Comparison of ENCODE assay signal across 8 cellular contexts in the genomic region with DNA sequence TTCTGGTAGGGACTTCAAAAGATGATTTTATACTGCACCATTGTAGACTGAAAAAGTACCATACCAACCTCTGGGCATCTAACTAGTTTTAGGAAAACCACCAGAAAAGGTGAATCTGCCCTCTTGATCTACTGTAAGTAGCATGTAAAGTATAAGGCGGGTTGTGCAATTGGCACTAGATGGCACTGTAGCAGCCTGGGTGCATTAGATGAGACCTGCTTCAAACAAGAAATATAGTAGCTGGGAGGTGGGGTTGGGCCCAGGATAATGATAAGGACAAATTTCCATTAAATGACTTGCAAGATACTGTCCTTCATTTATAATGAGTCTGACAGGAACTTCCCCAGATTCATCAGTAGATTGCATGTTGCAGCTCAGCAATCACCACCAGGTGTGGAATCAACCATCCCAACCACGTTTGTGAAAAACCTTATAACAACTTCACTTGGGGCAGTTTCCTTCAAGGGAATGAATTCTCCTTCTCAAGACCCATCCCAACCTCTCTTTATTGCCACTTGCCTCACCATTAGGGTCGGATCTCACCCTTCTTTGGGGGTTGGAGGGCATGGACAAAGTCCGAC. TPM values are rescaled to one million over a fixed set of nuclear protein-coding genes. Genes with fewer than 3 reads are reported as not detected.
DNase-seq lines count a peak whose midpoint lies in the region; ATAC-seq and TF ChIP-seq lines count a peak whose summit lies in the region.

No MANE protein-coding gene starts in this region.

- H4K91ac ChIP-seq in H9 (ENCODE audit: insufficient read length, low read depth, low read length), result no peak overlapping the region

- no peaks in the 10 kb centered on the region for H4K20me1 ChIP-seq in H9 (ENCODE audit: control insufficient read depth, insufficient read depth, insufficient read length)

- no peaks in the 10 kb centered on the region for H3K27me3 Mint-ChIP-seq in H9 (ENCODE audit: low read depth)

- H3K9me3 Mint-ChIP-seq in H9, result peaks cover 3 to 8% of the 10 kb centered on the region in 2 experiments; a peak in 4 of 5 replicates

- ATAC-seq in SK-N-SH treated with all-trans-retinoic acid at 6 μM for 48 hours, result peak; percentile 87

- H3K79me2 ChIP-seq in H9 (ENCODE audit: insufficient read depth, low read length), result no peaks in the 10 kb centered on the region

- TF ChIP-seq CTCF in H9 (conservative IDR thresholded peaks at IDR 0.05) (peak; percentile 64), testis (IDR thresholded peaks at IDR 0.05) (peak; percentile 25 to 39 (median 36)), uterus (IDR thresholded peaks at IDR 0.05) (peak in 1 of 4 experiments; percentile 3)

- no peak overlapping the region for H3K18ac ChIP-seq in H9 (ENCODE audit: insufficient read length, low read depth, low read length)

- H3K36me3 ChIP-seq in testis (ENCODE audit: low read depth, missing control alignments) (no peaks in the 10 kb centered on the region), uterus (no peaks in the 10 kb centered on the region)

- H2BK15ac ChIP-seq in H9 (ENCODE audit: low read depth, low read length), result no peak overlapping the region

- no peaks in the 10 kb centered on the region for H3K23me2 ChIP-seq in H9 (ENCODE audit: insufficient read length, low read depth, low read length, poor library complexity, severe bottlenecking)

- H3T11ph ChIP-seq in H9 (ENCODE audit: low read length), result no peak overlapping the region

- no peak overlapping the region for H4K5ac ChIP-seq in H9 (ENCODE audit: insufficient read length, low read depth, low read length)

- H3K4me1 ChIP-seq in H9 (ENCODE audit: insufficient read depth, low read length), result no peaks in the 10 kb centered on the region
- H3K4me1 ChIP-seq in testis, result no peaks in the 10 kb centered on the region
- H3K4me1 ChIP-seq in uterus, result no peaks in the 10 kb centered on the region

- H3K4me3 ChIP-seq in testis (no peak overlapping the region), uterus (no peak overlapping the region)

- no peak overlapping the region for H2BK5ac ChIP-seq in H9 (ENCODE audit: insufficient read length, low read length)

- H2BK20ac ChIP-seq in H9 (ENCODE audit: low read depth, low read length, poor library complexity, severe bottlenecking), result no peak overlapping the region

- DNase-seq in CD1c-positive myeloid dendritic cell (ENCODE audit: extremely low spot score) (peak; percentile 54), H9 (no peak), fibroblast of gingiva (ENCODE audit: low read depth) (peak; percentile 35), testis (peak; percentile 68), uterus (no peak), NCI-H128 (lab: John Stamatoyannopoulos, UW; ENCODE audit: unreplicated experiment) (no peak), GM19240 (ENCODE audit: insufficient read length, low spot score) (no peak)

- TF ChIP-seq POLR2A in testis (IDR thresholded peaks at IDR 0.05), result no peak
- no peak for TF ChIP-seq POLR2A in uterus (IDR thresholded peaks at IDR 0.05)

- H3K9ac ChIP-seq in H9 (ENCODE audit: extremely low read depth, insufficient read length, low read length), result no peak overlapping the region

- H3K4ac ChIP-seq in H9 (ENCODE audit: low read depth, low read length), result no peak overlapping the region

- H3K27me3 ChIP-seq in H9 (ENCODE audit: insufficient read depth, low read length) (no peaks in the 10 kb centered on the region), testis (no peaks in the 10 kb centered on the region), uterus (no peaks in the 10 kb centered on the region)

- WGBS in H9 (ENCODE audit: extremely low coverage, insufficient read length, low lambda C conversion rate), result no CpG with 5 or more reads among the region's 4 CpGs
- WGBS in testis, 2 donors, result 77 to 90% methylated on average over 4 of the region's 4 CpGs

- H4K8ac ChIP-seq in H9 (replicated peaks; ENCODE audit: insufficient read length, low read depth, low read length), result no peak overlapping the region

- H3K4me1 Mint-ChIP-seq in H9, result peaks cover 2 to 8% of the 10 kb centered on the region in 2 experiments; a peak in 3 of 4 replicates

- no peak overlapping the region for H3K23ac ChIP-seq in H9 (ENCODE audit: insufficient read length, low read depth, low read length)

- intact Hi-C loops in testis (cut with DNase I; ENCODE audit: low total_unique reads), result no loop called here
- intact Hi-C loops in uterus (cut with DNase I; ENCODE audit: low total_unique reads), result no loop called here

- H2BK120ac ChIP-seq in H9 (ENCODE audit: low read depth, low read length, poor library complexity, severe bottlenecking), result no peak overlapping the region

- H3K4me3 Mint-ChIP-seq in H9, result no peak overlapping the region

- H3K27ac ChIP-seq in H9 (ENCODE audit: insufficient read length, low read depth, low read length), result no peak overlapping the region
- no peak overlapping the region for H3K27ac ChIP-seq in testis
- no peak overlapping the region for H3K27ac ChIP-seq in uterus

- H2AFZ ChIP-seq in H9 (ENCODE audit: low read length), result no peak overlapping the region

- no peak overlapping the region for H3K56ac ChIP-seq in H9 (ENCODE audit: insufficient read length, low read depth, low read length)

- H2AK5ac ChIP-seq in H9 (ENCODE audit: insufficient read length, low read length), result no peak overlapping the region

- H3K36me3 Mint-ChIP-seq in H9 (ENCODE audit: insufficient read depth in 1 of 3, low read depth in 3 of 3), result no peaks in the 10 kb centered on the region

- H2BK12ac ChIP-seq in H9 (ENCODE audit: insufficient read length, low read depth, low read length), result no peak overlapping the region

- H3K14ac ChIP-seq in H9 (ENCODE audit: insufficient read depth, low read length), result no peak overlapping the region

- H3K4me2 ChIP-seq in H9 (ENCODE audit: insufficient read depth, insufficient read length, low read length), result no peak overlapping the region

- no peaks in the 10 kb centered on the region for H3K79me1 ChIP-seq in H9 (ENCODE audit: insufficient read depth, low read depth, low read length, poor library complexity, severe bottlenecking)

- no peaks in the 10 kb centered on the region for H3K9me3 ChIP-seq in H9 (ENCODE audit: control insufficient read depth, low read depth, low read length)
- H3K9me3 ChIP-seq in testis, result no peaks in the 10 kb centered on the region
- H3K9me3 ChIP-seq in uterus, result peaks cover 0 to 6% of the 10 kb centered on the region in 2 donors

- H3K27ac Mint-ChIP-seq in H9, result no peak overlapping the region

TF ChIP-seq in SK-N-SH treated with all-trans-retinoic acid at 6 μM for 48 hours, 23 proteins besides CTCF, POLR2A, EP300 and RAD21 (continues in another document):
- TF ChIP-seq ISL1 (CRISPR knock-in tag; IDR thresholded peaks at IDR 0.05) (no peak), TOX (CRISPR knock-in tag; IDR thresholded peaks at IDR 0.05; ENCODE audit: borderline replicate concordance) (no peak), BACH2 (CRISPR knock-in tag; IDR thresholded peaks at IDR 0.05; ENCODE audit: borderline replicate concordance) (no peak), PPARA (CRISPR knock-in tag; IDR thresholded peaks at IDR 0.05; ENCODE audit: borderline replicate concordance) (no peak)
- TF ChIP-seq, protein P1, sequence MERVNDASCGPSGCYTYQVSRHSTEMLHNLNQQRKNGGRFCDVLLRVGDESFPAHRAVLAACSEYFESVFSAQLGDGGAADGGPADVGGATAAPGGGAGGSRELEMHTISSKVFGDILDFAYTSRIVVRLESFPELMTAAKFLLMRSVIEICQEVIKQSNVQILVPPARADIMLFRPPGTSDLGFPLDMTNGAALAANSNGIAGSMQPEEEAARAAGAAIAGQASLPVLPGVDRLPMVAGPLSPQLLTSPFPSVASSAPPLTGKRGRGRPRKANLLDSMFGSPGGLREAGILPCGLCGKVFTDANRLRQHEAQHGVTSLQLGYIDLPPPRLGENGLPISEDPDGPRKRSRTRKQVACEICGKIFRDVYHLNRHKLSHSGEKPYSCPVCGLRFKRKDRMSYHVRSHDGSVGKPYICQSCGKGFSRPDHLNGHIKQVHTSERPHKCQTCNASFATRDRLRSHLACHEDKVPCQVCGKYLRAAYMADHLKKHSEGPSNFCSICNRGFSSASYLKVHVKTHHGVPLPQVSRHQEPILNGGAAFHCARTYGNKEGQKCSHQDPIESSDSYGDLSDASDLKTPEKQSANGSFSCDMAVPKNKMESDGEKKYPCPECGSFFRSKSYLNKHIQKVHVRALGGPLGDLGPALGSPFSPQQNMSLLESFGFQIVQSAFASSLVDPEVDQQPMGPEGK (CRISPR knock-in tag; IDR thresholded peaks at IDR 0.05; ENCODE audit: borderline replicate concordance), result no peak
- TF ChIP-seq, protein P2, sequence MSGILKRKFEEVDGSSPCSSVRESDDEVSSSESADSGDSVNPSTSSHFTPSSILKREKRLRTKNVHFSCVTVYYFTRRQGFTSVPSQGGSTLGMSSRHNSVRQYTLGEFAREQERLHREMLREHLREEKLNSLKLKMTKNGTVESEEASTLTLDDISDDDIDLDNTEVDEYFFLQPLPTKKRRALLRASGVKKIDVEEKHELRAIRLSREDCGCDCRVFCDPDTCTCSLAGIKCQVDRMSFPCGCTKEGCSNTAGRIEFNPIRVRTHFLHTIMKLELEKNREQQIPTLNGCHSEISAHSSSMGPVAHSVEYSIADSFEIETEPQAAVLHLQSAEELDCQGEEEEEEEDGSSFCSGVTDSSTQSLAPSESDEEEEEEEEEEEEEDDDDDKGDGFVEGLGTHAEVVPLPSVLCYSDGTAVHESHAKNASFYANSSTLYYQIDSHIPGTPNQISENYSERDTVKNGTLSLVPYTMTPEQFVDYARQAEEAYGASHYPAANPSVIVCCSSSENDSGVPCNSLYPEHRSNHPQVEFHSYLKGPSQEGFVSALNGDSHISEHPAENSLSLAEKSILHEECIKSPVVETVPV (CRISPR knock-in tag; IDR thresholded peaks at IDR 0.05), result no peak

RNA-seq across cellular contexts. Expression of a gene that starts 37.3 kb away (rescaled TPM):
- total RNA-seq in H9 (2021), result not detected in 2 replicates
- total RNA-seq in testis, result 1 to 10 TPM; 1.4 to 1.7 TPM
- polyA plus RNA-seq in testis (ENCODE audit: insufficient read depth, low read depth, low replicate concordance), result 3.5 TPM
- 1 to 10 TPM in 1 of 4 donors, under 1 TPM in 1, not detected in 2; 0.55 to 3.2 TPM for total RNA-seq in uterus

RNA-seq across cellular contexts. Expression of a gene that starts 39.0 kb away (rescaled TPM):
- not detected in 2 replicates for total RNA-seq in H9 (2021)
- total RNA-seq in testis, result not detected
- 0.37 TPM for polyA plus RNA-seq in testis (ENCODE audit: insufficient read depth, low read depth, low replicate concordance)
- total RNA-seq in uterus, result under 1 TPM in 1 of 4 donors, not detected in 3; 0.76 TPM

RNA-seq across cellular contexts. Expression of a gene that starts 55.8 kb away (rescaled TPM):
- total RNA-seq in H9 (2021) (not detected in 2 replicates), testis (under 1 TPM in 1 of 2 donors, not detected in 1; 0.43 TPM), uterus (10 to 100 TPM in 1 of 4 donors, not detected in 3; 40.6 TPM)
- 0.37 TPM for polyA plus RNA-seq in testis (ENCODE audit: insufficient read depth, low read depth, low replicate concordance)

Comparison
In these comparisons a context has a peak if more than half of its experiments do, and no peak if none do; other contexts are left out.
1. DNase-seq: peak in CD1c-positive myeloid dendritic cell (single experiment), fibroblast of gingiva (single experiment) and testis (single experiment); none in H9 (single experiment), uterus (0 of 2), NCI-H128 (single experiment) and GM19240 (single experiment).